Comparison of ENCODE assay signal across 8 cellular contexts in genomic region chr16:361872-362701, GRCh38. TPM values are rescaled to one million over a fixed set of nuclear protein-coding genes. Genes with fewer than 3 reads are reported as not detected.
DNase-seq lines count a peak whose midpoint lies in the region; ATAC-seq, FAIRE-seq and TF ChIP-seq lines count a peak whose summit lies in the region.

No MANE protein-coding gene starts in this region.

- H3K27ac Mint-ChIP-seq in astrocyte (ENCODE audit: unreplicated experiment), result no peak overlapping the region

- no peaks in the 10 kb centered on the region for H3K79me2 ChIP-seq in astrocyte (ENCODE audit: insufficient read depth, low read length)

- H3K4me2 ChIP-seq in astrocyte (ENCODE audit: low read length) (peak overlapping the region; percentile 44), skeletal muscle satellite cell (ENCODE audit: low read length) (peak overlapping the region; percentile 69)

- H2AFZ ChIP-seq in astrocyte (ENCODE audit: low read depth, low read length), result peak overlapping the region; percentile 63

- H3K27me3 ChIP-seq in astrocyte (ENCODE audit: insufficient read depth, low read length) (no peaks in the 10 kb centered on the region), skeletal muscle satellite cell (ENCODE audit: control insufficient read depth, insufficient read depth, low read length) (peaks cover 6% of the 10 kb centered on the region)

- TF ChIP-seq CTCF in AG10803 (conservative IDR thresholded peaks at IDR 0.05; ENCODE audit: low read length) (peak; percentile 70), astrocyte (IDR thresholded peaks at IDR 0.05; ENCODE audit: insufficient read depth, low read depth, low read length) (peak; percentile 48)

- no peaks in the 10 kb centered on the region for H3K4me1 Mint-ChIP-seq in astrocyte (ENCODE audit: low read depth, unreplicated experiment)

- no peaks in the 10 kb centered on the region for H3K9me3 Mint-ChIP-seq in astrocyte (ENCODE audit: unreplicated experiment)

- H3K4me3 ChIP-seq in AG10803 (ENCODE audit: low read length), result no peak overlapping the region
- H3K4me3 ChIP-seq in astrocyte (ENCODE audit: insufficient read depth, low read depth, low read length), result no peak overlapping the region
- H3K4me3 ChIP-seq in skeletal muscle satellite cell (ENCODE audit: low read length), result no peak overlapping the region

- H3K9ac ChIP-seq in astrocyte (ENCODE audit: low read length) (no peak overlapping the region), skeletal muscle satellite cell (ENCODE audit: low read depth, low read length) (no peak overlapping the region)

- FAIRE-seq in astrocyte (lab: Jason Lieb, UNC), result no peak

- no peaks in the 10 kb centered on the region for H4K20me1 ChIP-seq in astrocyte (ENCODE audit: insufficient read depth, low read length)

- H3K9me3 ChIP-seq in astrocyte (ENCODE audit: insufficient read depth, low read depth, low read length) (no peaks in the 10 kb centered on the region), skeletal muscle satellite cell (replicated peaks; ENCODE audit: low read length) (no peaks in the 10 kb centered on the region)

- no peaks in the 10 kb centered on the region for H3K36me3 Mint-ChIP-seq in astrocyte (ENCODE audit: low read depth, unreplicated experiment)

- DNase-seq in AG10803 (ENCODE audit: low read depth), result peak; percentile 64
- peak; percentile 54 for DNase-seq in NCI-H1694 treated with DMSO at 0.1 percent for 48 hours (lab: John Stamatoyannopoulos, UW)
- peak; percentile 36 for DNase-seq in T1000 (lab: John Stamatoyannopoulos, UW)
- DNase-seq in astrocyte (ENCODE audit: low read depth), result peak; percentile 39
- DNase-seq in hepatic stellate cell (ENCODE audit: low spot score), result peak; percentile 78

- ATAC-seq in GM19397 (IDR thresholded peaks at IDR 0.05; ENCODE audit: unreplicated experiment) (peak; percentile 64), HG03097 (IDR thresholded peaks at IDR 0.05; ENCODE audit: low FRiP score, unreplicated experiment) (no peak)

- no peak overlapping the region for H3K27ac ChIP-seq in astrocyte (ENCODE audit: low read depth, low read length)

- H3K4me1 ChIP-seq in astrocyte (ENCODE audit: insufficient read depth, low read length) (no peaks in the 10 kb centered on the region), skeletal muscle satellite cell (ENCODE audit: control insufficient read depth, insufficient read depth, low read length) (peaks cover 7% of the 10 kb centered on the region)

- peaks cover 2% of the 10 kb centered on the region for H3K27me3 Mint-ChIP-seq in astrocyte (ENCODE audit: low read depth, unreplicated experiment)

- no peak overlapping the region for H3K4me3 Mint-ChIP-seq in astrocyte (ENCODE audit: unreplicated experiment)

- no peaks in the 10 kb centered on the region for H3K36me3 ChIP-seq in astrocyte (ENCODE audit: insufficient read depth, low read length)
- H3K36me3 ChIP-seq in skeletal muscle satellite cell (ENCODE audit: insufficient read depth, low read length), result peaks cover 11% of the 10 kb centered on the region

RNA-seq across cellular contexts. Expression of gene MRPL28, which starts 8.3 kb away (rescaled TPM):
- total RNA-seq in astrocyte, result 89.2 and 95.8 TPM in 2 replicates
- total RNA-seq in skeletal muscle satellite cell (2012; rRNA removed), result 83.1 and 89.3 TPM in 2 replicates

RNA-seq across cellular contexts. Expression of gene AXIN1, which starts 9.6 kb away (rescaled TPM):
- 27.0 and 28.8 TPM in 2 replicates for total RNA-seq in astrocyte
- total RNA-seq in skeletal muscle satellite cell (2012; rRNA removed), result 21.0 and 21.8 TPM in 2 replicates

RNA-seq across cellular contexts. Expression of gene PGAP6, which starts 19.7 kb away (rescaled TPM):
- 80.5 and 86.3 TPM in 2 replicates for total RNA-seq in astrocyte
- 55.7 and 57.8 TPM in 2 replicates for total RNA-seq in skeletal muscle satellite cell (2012; rRNA removed)

RNA-seq across cellular contexts. Expression of gene NME4, which starts 34.9 kb away (rescaled TPM):
- total RNA-seq in astrocyte, result 268 and 275 TPM in 2 replicates
- 86.2 and 134 TPM in 2 replicates for total RNA-seq in skeletal muscle satellite cell (2012; rRNA removed)

RNA-seq across cellular contexts. Expression of gene DECR2, which starts 39.6 kb away (rescaled TPM):
- 13.4 and 17.4 TPM in 2 replicates for total RNA-seq in astrocyte
- 17.5 and 21.8 TPM in 2 replicates for total RNA-seq in skeletal muscle satellite cell (2012; rRNA removed)
